Comparison of ENCODE assay signal across 14 cellular contexts in the genomic region with DNA sequence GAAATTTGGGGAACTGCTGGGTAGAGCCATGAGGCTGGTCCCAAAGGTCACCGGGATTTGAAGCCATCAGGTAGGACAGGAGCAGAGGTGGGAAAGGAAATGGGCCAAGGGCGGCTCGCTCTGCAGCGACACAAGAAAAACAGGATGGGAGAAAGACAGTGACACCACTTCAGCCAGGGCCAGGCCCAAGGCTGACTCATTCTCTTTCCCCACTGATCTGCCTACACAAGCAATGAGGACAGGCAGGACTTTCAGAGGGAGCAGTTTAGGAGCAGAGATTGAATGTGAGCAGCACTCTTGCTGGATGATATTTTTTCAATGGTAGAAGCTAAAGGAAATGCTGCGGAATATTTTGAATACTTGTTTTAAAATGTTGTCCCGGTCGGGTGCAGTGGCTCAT. TPM values are rescaled to one million over a fixed set of nuclear protein-coding genes. Genes with fewer than 3 reads are reported as not detected.
A peak's percentile ranks its signal among the peaks of the same experiment; 100 is the strongest.
DNase-seq lines count a peak whose midpoint lies in the region; ATAC-seq and TF ChIP-seq lines count a peak whose summit lies in the region.
"Had no signal": no experiment of that assay in that cellular context is flagged by ENCODE, and none has a peak within 500 bp of the region (broad histone marks: within the 10 kb centered on the region; RNA-seq: fewer than 3 reads in every experiment).

No MANE protein-coding gene starts in this region.

- TF ChIP-seq CTCF in activated B cell treated with CpG ODN at 0.5 μM for 24 hours (IDR thresholded peaks at IDR 0.05) (no peak), foreskin fibroblast (IDR thresholded peaks at IDR 0.05; ENCODE audit: low read depth, low read length) (no peak), upper lobe of right lung (IDR thresholded peaks at IDR 0.05) (no peak)

- DNase-seq in activated naive CD4-positive, alpha-beta T cell treated with anti-CD3 and anti-CD28 coated beads, Interleukin-2, amount 50 U/mL, for 72 hours (ENCODE audit: low spot score in 2 of 2) = no peak
- no peak for DNase-seq in activated naive CD4-positive, alpha-beta T cell (lab: John Stamatoyannopoulos, UW)
- DNase-seq in activated B cell treated with CpG ODN at 0.5 μM for 24 hours (no peak), foreskin fibroblast (peak; percentile 71 to 79), upper lobe of right lung (no peak), caudate nucleus (lab: John Stamatoyannopoulos, UW) (no peak), NCI-H345 (lab: John Stamatoyannopoulos, UW) (no peak)
- DNase-seq: activated naive CD8-positive, alpha-beta T cell treated with anti-CD3 and anti-CD28 coated beads, Interleukin-2, amount 10 ng/mL, durations not matched to agents 7 days and 5 days; NCI-H2107; T-helper 1 cell had no signal

- no peaks in the 10 kb centered on the region for H3K27me3 Mint-ChIP-seq in activated B cell treated with CpG ODN at 0.5 μM for 24 hours
- H3K27me3 Mint-ChIP-seq: activated naive CD8-positive, alpha-beta T cell treated with anti-CD3 and anti-CD28 coated beads, Interleukin-2, amount 10 ng/mL, durations not matched to agents 7 days and 5 days had no signal

- no peaks in the 10 kb centered on the region for H3K9me3 Mint-ChIP-seq in activated naive CD4-positive, alpha-beta T cell treated with anti-CD3 and anti-CD28 coated beads, Interleukin-2, amount 50 U/mL, for 72 hours
- no peaks in the 10 kb centered on the region for H3K9me3 Mint-ChIP-seq in activated B cell treated with CpG ODN at 0.5 μM for 24 hours
- H3K9me3 Mint-ChIP-seq: activated naive CD8-positive, alpha-beta T cell treated with anti-CD3 and anti-CD28 coated beads, Interleukin-2, amount 10 ng/mL, durations not matched to agents 7 days and 5 days had no signal

- ATAC-seq in activated naive CD4-positive, alpha-beta T cell treated with anti-CD3 and anti-CD28 coated beads, Interleukin-2, amount 50 U/mL, for 72 hours = no peak
- ATAC-seq in activated B cell treated with CpG ODN at 0.5 μM for 24 hours (ENCODE audit: low read depth) (no peak), upper lobe of right lung (peak; percentile 5), HG02678 (IDR thresholded peaks at IDR 0.05; ENCODE audit: unreplicated experiment) (no peak)

- H3K4me3 ChIP-seq in foreskin fibroblast (ENCODE audit: low read depth in 1 of 2, low read length in 2 of 2) = no peak overlapping the region
- no peak overlapping the region for H3K4me3 ChIP-seq in upper lobe of right lung
- H3K4me3 ChIP-seq: heart left ventricle had no signal

- H3K27ac Mint-ChIP-seq in activated naive CD4-positive, alpha-beta T cell treated with anti-CD3 and anti-CD28 coated beads, Interleukin-2, amount 50 U/mL, for 72 hours = peak overlapping the region; percentile 5 to 41
- no peak overlapping the region for H3K27ac Mint-ChIP-seq in activated B cell treated with CpG ODN at 0.5 μM for 24 hours
- H3K27ac Mint-ChIP-seq: activated naive CD8-positive, alpha-beta T cell treated with anti-CD3 and anti-CD28 coated beads, Interleukin-2, amount 10 ng/mL, durations not matched to agents 7 days and 5 days had no signal

- H3K27ac ChIP-seq in upper lobe of right lung (no peak overlapping the region), caudate nucleus (ENCODE audit: low read depth, low read length) (no peak overlapping the region)
- H3K27ac ChIP-seq: C4-2B, parathyroid adenoma had no signal

- H3K36me3 ChIP-seq in upper lobe of right lung = no peaks in the 10 kb centered on the region

- H3K4me3 Mint-ChIP-seq in activated B cell treated with CpG ODN at 0.5 μM for 24 hours = peak overlapping the region; percentile 28
- H3K4me3 Mint-ChIP-seq: activated naive CD8-positive, alpha-beta T cell treated with anti-CD3 and anti-CD28 coated beads, Interleukin-2, amount 10 ng/mL, durations not matched to agents 7 days and 5 days had no signal

- H3K27me3 ChIP-seq in upper lobe of right lung = no peaks in the 10 kb centered on the region
- H3K27me3 ChIP-seq: heart left ventricle had no signal

- POLR2A ChIA-PET in activated B cell treated with CpG ODN at 0.5 μM for 24 hours (lab: Charles Lee) = no interaction called here

- H3K36me3 Mint-ChIP-seq in activated naive CD4-positive, alpha-beta T cell treated with anti-CD3 and anti-CD28 coated beads, Interleukin-2, amount 50 U/mL, for 72 hours = peaks cover 12% of the 10 kb centered on the region in 2 donors
- H3K36me3 Mint-ChIP-seq in activated B cell treated with CpG ODN at 0.5 μM for 24 hours (ENCODE audit: low read depth) = peaks cover 37% of the 10 kb centered on the region

- peaks cover 18% of the 10 kb centered on the region for H3K4me1 ChIP-seq in upper lobe of right lung

- H3K9me3 ChIP-seq in upper lobe of right lung = no peaks in the 10 kb centered on the region
- H3K9me3 ChIP-seq: heart left ventricle had no signal

- CTCF ChIA-PET in activated B cell treated with CpG ODN at 0.5 μM for 24 hours (lab: Charles Lee) = no interaction called here

- H3K4me1 Mint-ChIP-seq in activated B cell treated with CpG ODN at 0.5 μM for 24 hours = peaks cover 45% of the 10 kb centered on the region

- intact Hi-C loops in activated B cell treated with CpG ODN at 0.5 μM for 24 hours (cut with micrococcal nuclease) (loop anchor here (2.0 to 10.0 kb wide), 2 partner anchors 35 to 741 kb away; a partner anchor contains a TSS), upper lobe of right lung (cut with DNase I) (no loop called here)

RNA-seq across cellular contexts. Expression of a gene that starts 3.5 kb away (rescaled TPM):
- total RNA-seq in activated naive CD4-positive, alpha-beta T cell treated with anti-CD3 and anti-CD28 coated beads, Interleukin-2, amount 50 U/mL, for 72 hours = 10 to 100 TPM; 30.7 to 60.9 TPM
- total RNA-seq in activated B cell treated with CpG ODN at 0.5 μM for 24 hours = 83.0 and 95.8 TPM in 2 replicates
- 56.7 TPM for total RNA-seq in upper lobe of right lung

Comparison
In these comparisons a context has a peak if more than half of its experiments do, and no peak if none do; other contexts are left out.
1. DNase-seq: peak in foreskin fibroblast (2 of 2); none in activated naive CD4-positive, alpha-beta T cell treated with anti-CD3 and anti-CD28 coated beads, Interleukin-2, amount 50 U/mL, for 72 hours (0 of 2), activated naive CD4-positive, alpha-beta T cell (0 of 4), activated B cell treated with CpG ODN at 0.5 μM for 24 hours (single experiment), upper lobe of right lung (single experiment), caudate nucleus (0 of 61) and NCI-H345 (single experiment).